ENCODE assay signal across 17 cellular contexts in genomic region chr4:122129061-122129460, GRCh38. TPM values are rescaled to one million over a fixed set of nuclear protein-coding genes. Genes with fewer than 3 reads are reported as not detected.
DNase-seq lines count a peak whose midpoint lies in the region; ATAC-seq lines count a peak whose summit lies in the region.
"Had no signal": no experiment of that assay in that cellular context is flagged by ENCODE, and none has a peak within 500 bp of the region (broad histone marks: within the 10 kb centered on the region; RNA-seq: fewer than 3 reads in every experiment).

No MANE protein-coding gene starts in this region.

- H3K4me3 Mint-ChIP-seq in activated naive CD8-positive, alpha-beta T cell treated with anti-CD3 and anti-CD28 coated beads, Interleukin-2, amount 10 ng/mL, durations not matched to agents 7 days and 5 days = peak overlapping the region; percentile 33
- no peak overlapping the region for H3K4me3 Mint-ChIP-seq in activated naive CD8-positive, alpha-beta T cell treated with anti-CD3 and anti-CD28 coated beads for 36 hours
- H3K4me3 Mint-ChIP-seq in T-helper 17 cell = no peak overlapping the region
- no peak overlapping the region for H3K4me3 Mint-ChIP-seq in activated T-helper 1 cell treated with anti-CD3 and anti-CD28 coated beads, Interleukin-12 subunit alpha, Interleukin-12 subunit beta, Interleukin-2, Interleukin-4 antibody, amounts not matched to agents 30 ng/mL and 10 ng/mL and 1 ng/mL, durations not matched to agents 14 hours and 24 hours and 36 hours
- H3K4me3 Mint-ChIP-seq in stimulated activated naive CD8-positive, alpha-beta T cell treated with anti-CD3 and anti-CD28 coated beads, Interleukin-15, amount 100 ng/mL, for 72 hours = no peak overlapping the region
- H3K4me3 Mint-ChIP-seq: CD4-positive, alpha-beta memory T cell; HFFc6 had no signal

- no peak for DNase-seq in activated naive CD8-positive, alpha-beta T cell treated with anti-CD3 and anti-CD28 coated beads, Interleukin-2, amount 10 ng/mL, durations not matched to agents 7 days and 5 days
- no peak for DNase-seq in activated naive CD8-positive, alpha-beta T cell treated with anti-CD3 and anti-CD28 coated beads for 36 hours
- no peak for DNase-seq in T-helper 17 cell
- no peak for DNase-seq in activated T-helper 1 cell treated with anti-CD3 and anti-CD28 coated beads, Interleukin-12 subunit alpha, Interleukin-12 subunit beta, Interleukin-2, Interleukin-4 antibody, amounts not matched to agents 30 ng/mL and 10 ng/mL and 1 ng/mL, durations not matched to agents 14 hours and 24 hours and 36 hours (ENCODE audit: low spot score)
- DNase-seq in stimulated activated naive CD8-positive, alpha-beta T cell treated with anti-CD3 and anti-CD28 coated beads, Interleukin-15, amount 100 ng/mL, for 72 hours = no peak
- DNase-seq in NCI-H187 treated with DMSO at 0.1 percent for 48 hours (lab: John Stamatoyannopoulos, UW) = no peak
- DNase-seq in NAMALWA (ENCODE audit: low spot score) = no peak
- DNase-seq: BE2C; CD4-positive, alpha-beta memory T cell; DMS153; DMS79 treated with DMSO at 0.1 percent for 48 hours; EL; GOT3; HCEC 1CT; HFFc6 had no signal

- H3K27ac Mint-ChIP-seq in activated naive CD8-positive, alpha-beta T cell treated with anti-CD3 and anti-CD28 coated beads, Interleukin-2, amount 10 ng/mL, durations not matched to agents 7 days and 5 days = no peak overlapping the region
- H3K27ac Mint-ChIP-seq in activated naive CD8-positive, alpha-beta T cell treated with anti-CD3 and anti-CD28 coated beads for 36 hours = no peak overlapping the region
- peak overlapping the region; percentile 61 for H3K27ac Mint-ChIP-seq in T-helper 17 cell
- H3K27ac Mint-ChIP-seq in activated T-helper 1 cell treated with anti-CD3 and anti-CD28 coated beads, Interleukin-12 subunit alpha, Interleukin-12 subunit beta, Interleukin-2, Interleukin-4 antibody, amounts not matched to agents 30 ng/mL and 10 ng/mL and 1 ng/mL, durations not matched to agents 14 hours and 24 hours and 36 hours = peak overlapping the region; percentile 48
- H3K27ac Mint-ChIP-seq in stimulated activated naive CD8-positive, alpha-beta T cell treated with anti-CD3 and anti-CD28 coated beads, Interleukin-15, amount 100 ng/mL, for 72 hours = no peak overlapping the region
- H3K27ac Mint-ChIP-seq: HFFc6 had no signal

- peaks cover 41% of the 10 kb centered on the region for H3K36me3 Mint-ChIP-seq in activated naive CD8-positive, alpha-beta T cell treated with anti-CD3 and anti-CD28 coated beads, Interleukin-2, amount 10 ng/mL, durations not matched to agents 7 days and 5 days
- H3K36me3 Mint-ChIP-seq in activated naive CD8-positive, alpha-beta T cell treated with anti-CD3 and anti-CD28 coated beads for 36 hours = peaks cover 15% of the 10 kb centered on the region
- H3K36me3 Mint-ChIP-seq in T-helper 17 cell (ENCODE audit: low read depth) = peaks cover 3% of the 10 kb centered on the region
- H3K36me3 Mint-ChIP-seq in activated T-helper 1 cell treated with anti-CD3 and anti-CD28 coated beads, Interleukin-12 subunit alpha, Interleukin-12 subunit beta, Interleukin-2, Interleukin-4 antibody, amounts not matched to agents 30 ng/mL and 10 ng/mL and 1 ng/mL, durations not matched to agents 14 hours and 24 hours and 36 hours (ENCODE audit: low read depth) = peaks cover 27% of the 10 kb centered on the region

- peak; percentile 44 for ATAC-seq in activated naive CD8-positive, alpha-beta T cell treated with anti-CD3 and anti-CD28 coated beads, Interleukin-2, amount 10 ng/mL, durations not matched to agents 7 days and 5 days (ENCODE audit: low read depth)
- ATAC-seq in T-helper 17 cell = no peak
- peak; percentile 37 for ATAC-seq in stimulated activated naive CD8-positive, alpha-beta T cell treated with anti-CD3 and anti-CD28 coated beads, Interleukin-15, amount 100 ng/mL, for 72 hours
- ATAC-seq: A549, HepG2 had no signal

- intact Hi-C loops in activated T-helper 1 cell treated with anti-CD3 and anti-CD28 coated beads, Interleukin-12 subunit alpha, Interleukin-12 subunit beta, Interleukin-2, Interleukin-4 antibody, amounts not matched to agents 30 ng/mL and 10 ng/mL and 1 ng/mL, durations not matched to agents 14 hours and 24 hours and 36 hours (cut with micrococcal nuclease) = no loop called here

- H3K27me3 Mint-ChIP-seq in activated naive CD8-positive, alpha-beta T cell treated with anti-CD3 and anti-CD28 coated beads, Interleukin-2, amount 10 ng/mL, durations not matched to agents 7 days and 5 days = no peaks in the 10 kb centered on the region
- no peaks in the 10 kb centered on the region for H3K27me3 Mint-ChIP-seq in activated naive CD8-positive, alpha-beta T cell treated with anti-CD3 and anti-CD28 coated beads for 36 hours
- no peaks in the 10 kb centered on the region for H3K27me3 Mint-ChIP-seq in T-helper 17 cell
- H3K27me3 Mint-ChIP-seq in activated T-helper 1 cell treated with anti-CD3 and anti-CD28 coated beads, Interleukin-12 subunit alpha, Interleukin-12 subunit beta, Interleukin-2, Interleukin-4 antibody, amounts not matched to agents 30 ng/mL and 10 ng/mL and 1 ng/mL, durations not matched to agents 14 hours and 24 hours and 36 hours (ENCODE audit: insufficient read depth) = no peaks in the 10 kb centered on the region
- no peaks in the 10 kb centered on the region for H3K27me3 Mint-ChIP-seq in stimulated activated naive CD8-positive, alpha-beta T cell treated with anti-CD3 and anti-CD28 coated beads, Interleukin-15, amount 100 ng/mL, for 72 hours
- H3K27me3 Mint-ChIP-seq: CD4-positive, alpha-beta memory T cell had no signal

- no peaks in the 10 kb centered on the region for H3K9me3 ChIP-seq in T-helper 17 cell (ENCODE audit: control insufficient read depth, low read length, poor library complexity, severe bottlenecking)
- H3K9me3 ChIP-seq: A549, BE2C had no signal

- H3K4me1 Mint-ChIP-seq in activated naive CD8-positive, alpha-beta T cell treated with anti-CD3 and anti-CD28 coated beads, Interleukin-2, amount 10 ng/mL, durations not matched to agents 7 days and 5 days = peaks cover 30% of the 10 kb centered on the region
- H3K4me1 Mint-ChIP-seq in activated naive CD8-positive, alpha-beta T cell treated with anti-CD3 and anti-CD28 coated beads for 36 hours = peaks cover 19% of the 10 kb centered on the region
- peaks cover 16% of the 10 kb centered on the region for H3K4me1 Mint-ChIP-seq in T-helper 17 cell
- peaks cover 32% of the 10 kb centered on the region for H3K4me1 Mint-ChIP-seq in activated T-helper 1 cell treated with anti-CD3 and anti-CD28 coated beads, Interleukin-12 subunit alpha, Interleukin-12 subunit beta, Interleukin-2, Interleukin-4 antibody, amounts not matched to agents 30 ng/mL and 10 ng/mL and 1 ng/mL, durations not matched to agents 14 hours and 24 hours and 36 hours (ENCODE audit: low read depth)
- peaks cover 34% of the 10 kb centered on the region for H3K4me1 Mint-ChIP-seq in stimulated activated naive CD8-positive, alpha-beta T cell treated with anti-CD3 and anti-CD28 coated beads, Interleukin-15, amount 100 ng/mL, for 72 hours

- peaks cover 11% of the 10 kb centered on the region for H3K9me3 Mint-ChIP-seq in activated naive CD8-positive, alpha-beta T cell treated with anti-CD3 and anti-CD28 coated beads, Interleukin-2, amount 10 ng/mL, durations not matched to agents 7 days and 5 days
- H3K9me3 Mint-ChIP-seq in activated naive CD8-positive, alpha-beta T cell treated with anti-CD3 and anti-CD28 coated beads for 36 hours = peaks cover 10% of the 10 kb centered on the region
- peaks cover 47% of the 10 kb centered on the region for H3K9me3 Mint-ChIP-seq in activated T-helper 1 cell treated with anti-CD3 and anti-CD28 coated beads, Interleukin-12 subunit alpha, Interleukin-12 subunit beta, Interleukin-2, Interleukin-4 antibody, amounts not matched to agents 30 ng/mL and 10 ng/mL and 1 ng/mL, durations not matched to agents 14 hours and 24 hours and 36 hours
- peaks cover 9 to 11% of the 10 kb centered on the region in 2 donors for H3K9me3 Mint-ChIP-seq in stimulated activated naive CD8-positive, alpha-beta T cell treated with anti-CD3 and anti-CD28 coated beads, Interleukin-15, amount 100 ng/mL, for 72 hours
- H3K9me3 Mint-ChIP-seq: HFFc6 had no signal

- POLR2A ChIA-PET in activated naive CD8-positive, alpha-beta T cell treated with anti-CD3 and anti-CD28 coated beads, Interleukin-2, amount 10 ng/mL, durations not matched to agents 7 days and 5 days (lab: Charles Lee) = no interaction called here

RNA-seq across cellular contexts. Expression of gene BLTP1, which starts 23.1 kb away (rescaled TPM):
- total RNA-seq in activated naive CD8-positive, alpha-beta T cell treated with anti-CD3 and anti-CD28 coated beads, Interleukin-2, amount 10 ng/mL, durations not matched to agents 7 days and 5 days = 10 to 100 TPM; 52.5 to 58.5 TPM
- 10 to 100 TPM; 12.2 to 12.6 TPM for total RNA-seq in activated naive CD8-positive, alpha-beta T cell treated with anti-CD3 and anti-CD28 coated beads for 36 hours
- 100 to 1,000 TPM in 1 of 2 donors, 10 to 100 TPM in 1; 93.8 to 118 TPM for total RNA-seq in T-helper 17 cell
- 25.4 and 30.8 TPM in 2 replicates for total RNA-seq in activated T-helper 1 cell treated with anti-CD3 and anti-CD28 coated beads, Interleukin-12 subunit alpha, Interleukin-12 subunit beta, Interleukin-2, Interleukin-4 antibody, amounts not matched to agents 30 ng/mL and 10 ng/mL and 1 ng/mL, durations not matched to agents 14 hours and 24 hours and 36 hours

Comparison
In these comparisons a context has a peak if more than half of its experiments do, and no peak if none do; other contexts are left out.
1. H3K27ac Mint-ChIP-seq: peak in T-helper 17 cell (single experiment) and activated T-helper 1 cell treated with anti-CD3 and anti-CD28 coated beads, Interleukin-12 subunit alpha, Interleukin-12 subunit beta, Interleukin-2, Interleukin-4 antibody, amounts not matched to agents 30 ng/mL and 10 ng/mL and 1 ng/mL, durations not matched to agents 14 hours and 24 hours and 36 hours (single experiment); none in activated naive CD8-positive, alpha-beta T cell treated with anti-CD3 and anti-CD28 coated beads, Interleukin-2, amount 10 ng/mL, durations not matched to agents 7 days and 5 days (single experiment), activated naive CD8-positive, alpha-beta T cell treated with anti-CD3 and anti-CD28 coated beads for 36 hours (single experiment) and stimulated activated naive CD8-positive, alpha-beta T cell treated with anti-CD3 and anti-CD28 coated beads, Interleukin-15, amount 100 ng/mL, for 72 hours (0 of 2).